20 cellular contexts compared by ENCODE assay signal in genomic region chr7:149330914-149331567, GRCh38.
DNase-seq lines count a peak whose midpoint lies in the region; ATAC-seq, FAIRE-seq and TF ChIP-seq lines count a peak whose summit lies in the region.
"Had no signal": no experiment of that assay in that cellular context is flagged by ENCODE, and none has a peak within 500 bp of the region (broad histone marks: within the 10 kb centered on the region; RNA-seq: fewer than 3 reads in every experiment).

No MANE protein-coding gene starts in this region.

- H3K4me2 ChIP-seq in MM.1S (ENCODE audit: low read depth, low read length), result no peak overlapping the region

- no peak for FAIRE-seq in bronchial epithelial cell (lab: Jason Lieb, UNC)
- FAIRE-seq: endometrium had no signal

- no peak overlapping the region for H3K9ac ChIP-seq in MM.1S (ENCODE audit: low read length)

- no peak overlapping the region for H3K27ac ChIP-seq in MM.1S (ENCODE audit: low read length)
- H3K27ac ChIP-seq: testis had no signal

- no peaks in the 10 kb centered on the region for H3K4me1 ChIP-seq in MM.1S (ENCODE audit: low read length)
- H3K4me1 ChIP-seq: testis had no signal

- no peaks in the 10 kb centered on the region for H3K79me2 ChIP-seq in MM.1S (ENCODE audit: low read length)

- H3K27me3 Mint-ChIP-seq in activated naive CD8-positive, alpha-beta T cell treated with anti-CD3 and anti-CD28 coated beads, Interleukin-2, amount 50 U/mL, for 24 hours, result peaks cover 10% of the 10 kb centered on the region
- H3K27me3 Mint-ChIP-seq in activated naive CD8-positive, alpha-beta T cell treated with anti-CD3 and anti-CD28 coated beads for 36 hours, result no peaks in the 10 kb centered on the region

- DNase-seq in activated naive CD8-positive, alpha-beta T cell treated with anti-CD3 and anti-CD28 coated beads, Interleukin-2, amount 50 U/mL, for 24 hours, result no peak
- DNase-seq in activated naive CD8-positive, alpha-beta T cell treated with anti-CD3 and anti-CD28 coated beads for 36 hours, result no peak
- peak; percentile 19 for DNase-seq in LHCN-M2 (ENCODE audit: low read depth)
- DNase-seq in bronchial epithelial cell (ENCODE audit: low read depth), result peak; percentile 10
- no peak for DNase-seq in stimulated activated naive CD8-positive, alpha-beta T cell treated with anti-CD3 and anti-CD28 coated beads, Interleukin-15, Interleukin-2, amounts not matched to agents 100 U/mL and 50 U/mL, for 24 hours
- DNase-seq in MM.1S, result no peak
- DNase-seq in COR-L47 (lab: John Stamatoyannopoulos, UW), result no peak
- DNase-seq: amniotic stem cell, foreskin fibroblast, KG1, left ventricle myocardium superior, NCI-H1105 treated with DMSO at 0.1 percent for 48 hours, NCI-H226, right lobe of liver, SHP77 treated with DMSO at 0.1 percent for 48 hours, testis had no signal

- peaks cover 3% of the 10 kb centered on the region for H3K36me3 Mint-ChIP-seq in activated naive CD8-positive, alpha-beta T cell treated with anti-CD3 and anti-CD28 coated beads, Interleukin-2, amount 50 U/mL, for 24 hours (ENCODE audit: low read depth)
- no peaks in the 10 kb centered on the region for H3K36me3 Mint-ChIP-seq in activated naive CD8-positive, alpha-beta T cell treated with anti-CD3 and anti-CD28 coated beads for 36 hours

- no peak overlapping the region for H3K4me3 Mint-ChIP-seq in activated naive CD8-positive, alpha-beta T cell treated with anti-CD3 and anti-CD28 coated beads, Interleukin-2, amount 50 U/mL, for 24 hours
- H3K4me3 Mint-ChIP-seq in activated naive CD8-positive, alpha-beta T cell treated with anti-CD3 and anti-CD28 coated beads for 36 hours, result no peak overlapping the region
- H3K4me3 Mint-ChIP-seq: activated T-helper 1 cell treated with anti-CD3 and anti-CD28 coated beads, Interleukin-12 subunit alpha, Interleukin-12 subunit beta, Interleukin-2, Interleukin-4 antibody, amounts not matched to agents 30 ng/mL and 10 ng/mL and 1 ng/mL, durations not matched to agents 14 hours and 24 hours and 36 hours; B cell had no signal

- no peaks in the 10 kb centered on the region for H4K20me1 ChIP-seq in MM.1S (ENCODE audit: insufficient read depth, low read length)

- H3K27ac Mint-ChIP-seq in activated naive CD8-positive, alpha-beta T cell treated with anti-CD3 and anti-CD28 coated beads, Interleukin-2, amount 50 U/mL, for 24 hours, result no peak overlapping the region
- H3K27ac Mint-ChIP-seq in activated naive CD8-positive, alpha-beta T cell treated with anti-CD3 and anti-CD28 coated beads for 36 hours, result no peak overlapping the region
- H3K27ac Mint-ChIP-seq: activated T-helper 1 cell treated with anti-CD3 and anti-CD28 coated beads, Interleukin-12 subunit alpha, Interleukin-12 subunit beta, Interleukin-2, Interleukin-4 antibody, amounts not matched to agents 30 ng/mL and 10 ng/mL and 1 ng/mL, durations not matched to agents 14 hours and 24 hours and 36 hours; B cell had no signal

- peak; percentile 36 for ATAC-seq in activated naive CD8-positive, alpha-beta T cell treated with anti-CD3 and anti-CD28 coated beads, Interleukin-2, amount 50 U/mL, for 24 hours
- peak; percentile 28 for ATAC-seq in stimulated activated naive CD8-positive, alpha-beta T cell treated with anti-CD3 and anti-CD28 coated beads, Interleukin-15, Interleukin-2, amounts not matched to agents 100 U/mL and 50 U/mL, for 24 hours
- no peak for ATAC-seq in GM18498 (IDR thresholded peaks at IDR 0.05; ENCODE audit: unreplicated experiment)
- ATAC-seq: left ventricle myocardium superior had no signal

- no peaks in the 10 kb centered on the region for H3F3A ChIP-seq in MM.1S (ENCODE audit: insufficient read depth, low read length)

- H3K4me3 ChIP-seq in bronchial epithelial cell (ENCODE audit: low read depth, low read length), result no peak overlapping the region
- H3K4me3 ChIP-seq in MM.1S (ENCODE audit: low read length), result no peak overlapping the region
- H3K4me3 ChIP-seq: testis had no signal

- TF ChIP-seq CTCF in bronchial epithelial cell (IDR thresholded peaks at IDR 0.05; ENCODE audit: insufficient read depth, low read length, severe bottlenecking) (no peak), MM.1S (IDR thresholded peaks at IDR 0.05; ENCODE audit: low read length) (no peak)

- no peaks in the 10 kb centered on the region for H3K9me2 ChIP-seq in MM.1S (replicated peaks; ENCODE audit: insufficient read depth, low read length)

- H3K27me3 ChIP-seq in bronchial epithelial cell (ENCODE audit: control insufficient read depth, insufficient read depth, low read length), result no peaks in the 10 kb centered on the region
- H3K27me3 ChIP-seq in MM.1S (replicated peaks; ENCODE audit: insufficient read depth, low read length), result no peaks in the 10 kb centered on the region
- H3K27me3 ChIP-seq: right lobe of liver, testis had no signal

- peaks cover 8% of the 10 kb centered on the region for H3K9me3 Mint-ChIP-seq in activated naive CD8-positive, alpha-beta T cell treated with anti-CD3 and anti-CD28 coated beads, Interleukin-2, amount 50 U/mL, for 24 hours
- no peaks in the 10 kb centered on the region for H3K9me3 Mint-ChIP-seq in activated naive CD8-positive, alpha-beta T cell treated with anti-CD3 and anti-CD28 coated beads for 36 hours

- no peaks in the 10 kb centered on the region for H3K4me1 Mint-ChIP-seq in activated naive CD8-positive, alpha-beta T cell treated with anti-CD3 and anti-CD28 coated beads, Interleukin-2, amount 50 U/mL, for 24 hours
- H3K4me1 Mint-ChIP-seq in activated naive CD8-positive, alpha-beta T cell treated with anti-CD3 and anti-CD28 coated beads for 36 hours, result no peaks in the 10 kb centered on the region
- H3K4me1 Mint-ChIP-seq: B cell had no signal

- H2AFZ ChIP-seq in MM.1S (ENCODE audit: low read length), result no peak overlapping the region

- no peaks in the 10 kb centered on the region for H3K9me3 ChIP-seq in MM.1S (replicated peaks; ENCODE audit: insufficient read depth, low read length)
- H3K9me3 ChIP-seq: right lobe of liver, testis had no signal

- H3K36me3 ChIP-seq in bronchial epithelial cell (ENCODE audit: control insufficient read depth, insufficient read depth, low read length) (no peaks in the 10 kb centered on the region), MM.1S (replicated peaks; ENCODE audit: insufficient read depth, low read length) (no peaks in the 10 kb centered on the region)
- H3K36me3 ChIP-seq: right lobe of liver had no signal

Comparison
In these comparisons a context has a peak if more than half of its experiments do, and no peak if none do; other contexts are left out.
1. DNase-seq: peak in LHCN-M2 (single experiment) and bronchial epithelial cell (single experiment); none in activated naive CD8-positive, alpha-beta T cell treated with anti-CD3 and anti-CD28 coated beads, Interleukin-2, amount 50 U/mL, for 24 hours (single experiment), activated naive CD8-positive, alpha-beta T cell treated with anti-CD3 and anti-CD28 coated beads for 36 hours (single experiment), stimulated activated naive CD8-positive, alpha-beta T cell treated with anti-CD3 and anti-CD28 coated beads, Interleukin-15, Interleukin-2, amounts not matched to agents 100 U/mL and 50 U/mL, for 24 hours (single experiment), MM.1S (single experiment) and COR-L47 (single experiment).